ENCODE assay signal across 8 cellular contexts in the genomic region with DNA sequence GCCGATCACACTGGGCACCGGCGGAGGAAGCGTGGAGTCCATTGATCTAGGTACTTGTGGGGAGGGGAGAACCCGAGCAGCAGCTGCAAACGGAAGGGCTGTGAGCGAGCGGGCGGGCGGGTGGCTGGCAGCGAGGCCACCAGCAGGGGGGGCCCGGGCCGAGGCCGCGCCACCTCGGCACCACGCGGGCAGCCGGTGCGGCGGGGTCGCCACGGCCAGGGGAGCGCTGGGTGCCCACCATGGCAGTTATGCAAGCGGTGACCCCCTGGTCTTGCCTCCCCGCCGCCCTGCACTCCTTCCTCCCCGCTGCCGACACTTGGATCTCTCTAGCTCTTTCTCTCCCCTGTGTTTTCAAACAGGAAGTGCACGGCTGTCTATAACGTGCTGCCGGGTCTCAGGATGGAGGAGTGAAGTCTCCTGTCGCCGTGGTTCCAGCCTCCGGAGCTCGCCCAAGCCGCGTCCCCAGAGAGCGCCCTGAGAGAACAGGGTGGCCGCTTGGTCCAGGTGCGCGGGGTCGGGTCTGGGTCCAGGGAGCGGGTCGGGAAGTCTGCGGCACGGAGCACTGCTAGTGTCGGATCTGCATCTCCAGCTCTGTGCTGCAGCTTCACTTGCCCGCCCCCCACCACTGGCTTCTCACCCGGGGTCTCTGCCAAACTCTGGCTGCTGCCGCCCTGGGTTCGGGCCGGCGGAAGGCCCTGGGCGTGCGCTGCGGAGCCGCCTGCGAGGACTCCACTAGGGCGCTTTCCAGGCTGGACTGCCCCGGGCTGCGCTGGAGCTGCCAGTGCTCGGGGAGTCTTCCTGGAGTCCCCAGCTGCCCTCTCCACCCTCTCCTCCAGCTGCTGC. TPM values are rescaled to one million over a fixed set of nuclear protein-coding genes. Genes with fewer than 3 reads are reported as not detected.
DNase-seq lines count a peak whose midpoint lies in the region; ATAC-seq and TF ChIP-seq lines count a peak whose summit lies in the region.

No MANE protein-coding gene starts in this region.

- intact Hi-C loops in lower leg skin (cut with DNase I; ENCODE audit: low total_unique reads) = no loop called here

- 0% methylated on average over 35 to 44 of the region's 63 CpGs for WGBS in lower leg skin, 2 donors

- ATAC-seq in GM18511 (IDR thresholded peaks at IDR 0.05; ENCODE audit: unreplicated experiment) (peak; percentile 91), HG02973 (IDR thresholded peaks at IDR 0.05; ENCODE audit: unreplicated experiment) (peak; percentile 78)

- DNase-seq in A172 (ENCODE audit: low spot score) (peak; percentile 30), NCI-H2227 treated with DMSO at 0.1 percent for 48 hours (lab: John Stamatoyannopoulos, UW) (peak; percentile 63), dedifferentiated amniotic fluid mesenchymal stem cell (ENCODE audit: extremely low spot score) (peak; percentile 36), lower leg skin (ENCODE audit: low spot score in 2 of 2) (peak; percentile 44 to 94)
- peak; percentile 87 for DNase-seq in activated CD4-positive, alpha-beta T cell treated with anti-CD3 and anti-CD28 coated beads for 48 hours
- peak; percentile 64 to 79 (median 66) for DNase-seq in stimulated activated CD4-positive, alpha-beta T cell treated with anti-CD3 and anti-CD28 coated beads, TNF-alpha, amount 100 ng/mL, for 24 hours (ENCODE audit: low read depth in 3 of 3)

- H3K4me3 ChIP-seq in lower leg skin (ENCODE audit: low read depth, poor library complexity, severe bottlenecking) = peak overlapping the region; percentile 64

- no peak for TF ChIP-seq CTCF in lower leg skin (IDR thresholded peaks at IDR 0.05)

- TF ChIP-seq POLR2A in lower leg skin (IDR thresholded peaks at IDR 0.05) = no peak

RNA-seq across cellular contexts. Expression of gene LRRC8D, which starts 22.7 kb away (rescaled TPM):
- 9.8 and 17.5 TPM in 2 replicates for total RNA-seq in A172 (2014; rRNA removed; shearing (Covaris generic))
- 10 to 100 TPM; 14.4 to 17.7 (median 15.7) TPM for total RNA-seq in lower leg skin

Comparison
In these comparisons a context has a peak if more than half of its experiments do, and no peak if none do; other contexts are left out.
1. Peak in every context shown above with its lines: DNase-seq, ATAC-seq and H3K4me3 ChIP-seq.
2. DNase-seq: peak in every context shown above with its lines; median percentile 87 in activated CD4-positive, alpha-beta T cell treated with anti-CD3 and anti-CD28 coated beads for 48 hours; 69 in lower leg skin; 66 in stimulated activated CD4-positive, alpha-beta T cell treated with anti-CD3 and anti-CD28 coated beads, TNF-alpha, amount 100 ng/mL, for 24 hours; 63 in NCI-H2227 treated with DMSO at 0.1 percent for 48 hours; 36 in dedifferentiated amniotic fluid mesenchymal stem cell; 30 in A172.